Comparison of ENCODE assay signal across 11 cellular contexts in the genomic region with DNA sequence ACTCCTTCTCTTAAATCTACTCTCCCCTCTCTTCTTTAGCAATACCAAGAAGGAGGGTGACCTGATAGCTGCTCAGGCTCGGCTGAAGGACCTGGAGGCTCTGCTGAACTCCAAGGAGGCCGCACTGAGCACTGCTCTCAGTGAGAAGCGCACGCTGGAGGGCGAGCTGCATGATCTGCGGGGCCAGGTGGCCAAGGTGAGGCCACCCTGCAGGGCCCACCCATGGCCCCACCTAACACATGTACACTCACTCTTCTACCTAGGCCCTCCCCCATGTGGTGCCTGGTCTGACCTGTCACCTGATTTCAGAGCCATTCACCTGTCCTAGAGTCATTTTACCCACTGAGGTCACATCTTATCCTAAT. TPM values are rescaled to one million over a fixed set of nuclear protein-coding genes. Genes with fewer than 3 reads are reported as not detected.
A peak's percentile ranks its signal among the peaks of the same experiment; 100 is the strongest.
DNase-seq lines count a peak whose midpoint lies in the region; ATAC-seq lines count a peak whose summit lies in the region.
"Had no signal": no experiment of that assay in that cellular context is flagged by ENCODE, and none has a peak within 500 bp of the region (broad histone marks: within the 10 kb centered on the region; RNA-seq: fewer than 3 reads in every experiment).

No MANE protein-coding gene starts in this region.

- H3K36me3 Mint-ChIP-seq in IgD-negative memory B cell (peaks cover 3% of the 10 kb centered on the region), memory B cell (no peaks in the 10 kb centered on the region)
- peaks cover 73% of the 10 kb centered on the region for H3K36me3 Mint-ChIP-seq in central memory CD8-positive, alpha-beta T cell (ENCODE audit: insufficient read depth)

- peaks cover 2 to 80% (median 59%) of the 10 kb centered on the region in 5 donors for H3K36me3 ChIP-seq in subcutaneous abdominal adipose tissue (ENCODE audit: control insufficient read depth in 5 of 5, insufficient read depth in 5 of 5, low read length in 5 of 5)

- H3K9me3 Mint-ChIP-seq in IgD-negative memory B cell = no peaks in the 10 kb centered on the region
- H3K9me3 Mint-ChIP-seq in central memory CD8-positive, alpha-beta T cell = no peaks in the 10 kb centered on the region
- no peaks in the 10 kb centered on the region for H3K9me3 Mint-ChIP-seq in memory B cell
- H3K9me3 Mint-ChIP-seq: activated CD4-positive, alpha-beta memory T cell treated with anti-CD3 and anti-CD28 coated beads for 36 hours; activated naive CD8-positive, alpha-beta T cell treated with anti-CD3 and anti-CD28 coated beads, Interleukin-2, amount 50 U/mL, for 24 hours; stimulated activated naive CD8-positive, alpha-beta T cell treated with anti-CD3 and anti-CD28 coated beads, Interleukin-15, amount 100 ng/mL, for 72 hours had no signal

- DNase-seq in central memory CD8-positive, alpha-beta T cell (ENCODE audit: low spot score in 2 of 2) = no peak
- no peak for DNase-seq in memory B cell (ENCODE audit: low spot score in 2 of 2)
- DNase-seq in DMS79 (lab: John Stamatoyannopoulos, UW) = no peak
- no peak for DNase-seq in NCI-H446 (lab: John Stamatoyannopoulos, UW)
- DNase-seq in NCI-H146 treated with DMSO at 0.1 percent for 48 hours (lab: John Stamatoyannopoulos, UW; ENCODE audit: unreplicated experiment) = no peak

- H3K9ac ChIP-seq in subcutaneous abdominal adipose tissue (ENCODE audit: low read length in 5 of 5) = peak overlapping the region in 3 of 5 donors; percentile 22 to 86 (median 46)

- H3K4me1 ChIP-seq in subcutaneous abdominal adipose tissue (ENCODE audit: control insufficient read depth in 5 of 5, insufficient read depth in 5 of 5, low read length in 5 of 5) = peaks cover 33 to 51% (median 50%) of the 10 kb centered on the region in 5 donors

- H3K27ac Mint-ChIP-seq in IgD-negative memory B cell (peak overlapping the region in 2 of 3 donors; percentile 77 to 95), memory B cell (peak overlapping the region; percentile 70)
- H3K27ac Mint-ChIP-seq in central memory CD8-positive, alpha-beta T cell (ENCODE audit: low read depth) = peak overlapping the region; percentile 97
- H3K27ac Mint-ChIP-seq: activated naive CD8-positive, alpha-beta T cell treated with anti-CD3 and anti-CD28 coated beads, Interleukin-2, amount 50 U/mL, for 24 hours had no signal

- H3K4me3 Mint-ChIP-seq in IgD-negative memory B cell (no peak overlapping the region), memory B cell (no peak overlapping the region)
- H3K4me3 Mint-ChIP-seq in central memory CD8-positive, alpha-beta T cell = peak overlapping the region; percentile 43
- H3K4me3 Mint-ChIP-seq: activated CD4-positive, alpha-beta memory T cell treated with anti-CD3 and anti-CD28 coated beads for 36 hours; activated naive CD8-positive, alpha-beta T cell treated with anti-CD3 and anti-CD28 coated beads, Interleukin-2, amount 50 U/mL, for 24 hours; stimulated activated naive CD8-positive, alpha-beta T cell treated with anti-CD3 and anti-CD28 coated beads, Interleukin-15, amount 100 ng/mL, for 72 hours had no signal

- H3K4me1 Mint-ChIP-seq in IgD-negative memory B cell (peaks cover 5 to 19% (median 13%) of the 10 kb centered on the region in 3 donors), memory B cell (peaks cover 19% of the 10 kb centered on the region)
- H3K4me1 Mint-ChIP-seq in central memory CD8-positive, alpha-beta T cell = peaks cover 36% of the 10 kb centered on the region

- H3K4me3 ChIP-seq in subcutaneous abdominal adipose tissue (ENCODE audit: low read depth in 1 of 5, low read length in 5 of 5) = no peak overlapping the region

- no peaks in the 10 kb centered on the region for H3K27me3 ChIP-seq in subcutaneous abdominal adipose tissue (ENCODE audit: control insufficient read depth in 5 of 5, insufficient read depth in 4 of 5, low read length in 5 of 5)

- H3K9me3 ChIP-seq in subcutaneous abdominal adipose tissue (ENCODE audit: control insufficient read depth in 5 of 5, low read length in 5 of 5) = no peaks in the 10 kb centered on the region

- no peak for ATAC-seq in central memory CD8-positive, alpha-beta T cell (replicated peaks; ENCODE audit: extremely low read depth, poor library complexity, severe bottlenecking)
- ATAC-seq in memory B cell (ENCODE audit: low read depth) (no peak), GM21390 (IDR thresholded peaks at IDR 0.05; ENCODE audit: unreplicated experiment) (no peak)
- ATAC-seq: activated naive CD8-positive, alpha-beta T cell treated with anti-CD3 and anti-CD28 coated beads, Interleukin-2, amount 50 U/mL, for 24 hours had no signal

- H3K27ac ChIP-seq in subcutaneous abdominal adipose tissue (ENCODE audit: low read depth, low read length) = peak overlapping the region; percentile 97

- peaks cover 1% of the 10 kb centered on the region for H3K27me3 Mint-ChIP-seq in IgD-negative memory B cell
- no peaks in the 10 kb centered on the region for H3K27me3 Mint-ChIP-seq in central memory CD8-positive, alpha-beta T cell
- no peaks in the 10 kb centered on the region for H3K27me3 Mint-ChIP-seq in memory B cell
- H3K27me3 Mint-ChIP-seq: activated CD4-positive, alpha-beta memory T cell treated with anti-CD3 and anti-CD28 coated beads for 36 hours had no signal

RNA-seq across cellular contexts. Expression of a gene that starts 16.0 kb away (rescaled TPM):
- polyA plus RNA-seq in IgD-negative memory B cell = 5.7 TPM

RNA-seq across cellular contexts. Expression of a gene that starts 22.8 kb away (rescaled TPM):
- polyA plus RNA-seq in IgD-negative memory B cell = 11.0 TPM

RNA-seq across cellular contexts. Expression of a gene that starts 48.3 kb away (rescaled TPM):
- polyA plus RNA-seq in IgD-negative memory B cell = 0.05 TPM
